Comparison of ENCODE assay signal across 11 cellular contexts in the genomic region with DNA sequence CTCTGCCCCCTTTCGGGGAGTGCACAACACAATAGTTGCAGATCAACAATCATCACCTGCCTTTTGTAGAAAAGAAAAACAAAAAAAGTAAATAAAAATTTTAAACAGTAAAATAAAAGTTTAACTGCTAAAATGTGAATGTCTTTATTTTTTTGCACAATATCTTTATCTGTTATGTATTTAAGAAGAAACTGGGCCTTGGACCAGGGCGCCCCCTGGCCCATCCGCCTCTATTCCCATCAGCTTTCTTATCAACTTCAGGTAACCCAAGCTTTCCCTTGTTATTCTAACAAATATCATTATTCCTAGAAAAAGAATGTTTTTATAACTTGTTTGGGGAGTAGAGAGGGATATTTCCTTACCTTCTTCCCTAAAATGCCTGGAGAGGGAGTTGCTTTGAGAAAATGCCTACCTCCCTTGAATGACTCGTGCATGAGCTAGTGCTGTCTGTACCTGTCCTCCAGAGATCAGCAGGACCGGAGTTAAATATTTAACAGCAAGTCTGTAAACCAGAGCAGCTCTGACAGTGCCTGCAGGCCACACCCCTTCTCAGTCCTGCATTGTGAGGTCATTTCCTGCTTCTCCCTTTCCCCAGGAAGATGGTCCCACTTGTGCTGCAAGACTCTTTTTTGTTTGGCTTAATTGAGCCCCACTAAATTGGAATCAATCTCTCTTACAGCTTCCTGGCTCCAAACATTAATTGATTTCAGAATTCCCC.
DNase-seq lines count a peak whose midpoint lies in the region; ATAC-seq and TF ChIP-seq lines count a peak whose summit lies in the region.
"Had no signal": no experiment of that assay in that cellular context is flagged by ENCODE, and none has a peak within 500 bp of the region (broad histone marks: within the 10 kb centered on the region; RNA-seq: fewer than 3 reads in every experiment).

No MANE protein-coding gene starts in this region.

- H3K9ac ChIP-seq in SK-N-MC (ENCODE audit: insufficient read length) = peak overlapping the region; percentile 6

- peak in 1 of 2 donors; percentile 17 for DNase-seq in heart right ventricle
- no peak for DNase-seq in cardiac septum (ENCODE audit: low spot score)
- peak; percentile 62 for DNase-seq in SK-N-MC (ENCODE audit: low read depth, low spot score)
- peak; percentile 60 for DNase-seq in glomerular visceral epithelial cell (ENCODE audit: extremely low spot score)
- no peak for DNase-seq in type B pancreatic cell (ENCODE audit: extremely low spot score, unreplicated experiment)
- DNase-seq in activated naive CD4-positive, alpha-beta T cell treated with Interleukin-2 at 50 U/mL for 16 hours = no peak
- no peak for DNase-seq in SKM-1 treated with dmso at 0.1 percent for 144 hours (lab: John Stamatoyannopoulos, UW; ENCODE audit: unreplicated experiment)
- DNase-seq: activated gamma-delta T cell, NCI-H446 treated with DMSO at 0.1 percent for 48 hours, T1000 had no signal

- H3K27me3 ChIP-seq in heart right ventricle = no peaks in the 10 kb centered on the region

- ATAC-seq in heart right ventricle (peak in 6 of 8 donors; percentile 50 to 76 (median 69)), HG02678 (IDR thresholded peaks at IDR 0.05; ENCODE audit: unreplicated experiment) (no peak)

- peaks cover 0 to 48% (median 9%) of the 10 kb centered on the region in 9 donors for H3K36me3 ChIP-seq in heart right ventricle
- peaks cover 39% of the 10 kb centered on the region for H3K36me3 ChIP-seq in SK-N-MC (ENCODE audit: insufficient read depth, low read length)

- H3K27ac Mint-ChIP-seq in type B pancreatic cell = peak overlapping the region; percentile 95

- H3K36me3 Mint-ChIP-seq in type B pancreatic cell = peaks cover 25% of the 10 kb centered on the region

- 83 to 87% methylated on average over 5 of the region's 5 CpGs for WGBS in heart right ventricle, 2 donors

- peaks cover 0 to 14% (median 4%) of the 10 kb centered on the region in 9 donors for H3K4me1 ChIP-seq in heart right ventricle

- peak in 1 of 9 donors; percentile 19 for TF ChIP-seq CTCF in heart right ventricle (IDR thresholded peaks at IDR 0.05)
- no peak for TF ChIP-seq CTCF in type B pancreatic cell (conservative IDR thresholded peaks at IDR 0.05)

- H3K4me3 Mint-ChIP-seq in type B pancreatic cell = peak overlapping the region; percentile 65

- peak overlapping the region in 4 of 10 donors; percentile 18 to 49 (median 32) for H3K27ac ChIP-seq in heart right ventricle
- H3K27ac ChIP-seq in SK-N-MC = peak overlapping the region; percentile 94

- no peaks in the 10 kb centered on the region for H3K27me3 Mint-ChIP-seq in type B pancreatic cell

- H3K4me3 ChIP-seq in heart right ventricle (no peak overlapping the region), SK-N-MC (peak overlapping the region; percentile 63)

- intact Hi-C loops in heart right ventricle (cut with DNase I) (no loop called here), cardiac septum (cut with DNase I) (no loop called here)

- no peaks in the 10 kb centered on the region for H3K9me3 ChIP-seq in heart right ventricle
- H3K9me3 ChIP-seq in SK-N-MC (ENCODE audit: low read depth, low read length) = no peaks in the 10 kb centered on the region

- peaks cover 14% of the 10 kb centered on the region for H3K4me1 Mint-ChIP-seq in type B pancreatic cell (ENCODE audit: unreplicated experiment)

- no peaks in the 10 kb centered on the region for H3K9me3 Mint-ChIP-seq in type B pancreatic cell

Comparison
In these comparisons a context has a peak if more than half of its experiments do, and no peak if none do; other contexts are left out.
1. DNase-seq: peak in SK-N-MC (single experiment) and glomerular visceral epithelial cell (single experiment); none in cardiac septum (single experiment), type B pancreatic cell (single experiment), activated naive CD4-positive, alpha-beta T cell treated with Interleukin-2 at 50 U/mL for 16 hours (single experiment) and SKM-1 treated with dmso at 0.1 percent for 144 hours (single experiment).